ENCODE assay signal across 24 cellular contexts in genomic region chr2:71254776-71255175, GRCh38.
"Had no signal": no experiment of that assay in that cellular context is flagged by ENCODE, and none has a peak within 500 bp of the region (broad histone marks: within the 10 kb centered on the region; RNA-seq: fewer than 3 reads in every experiment).

No MANE protein-coding gene starts in this region.

- H3K27ac ChIP-seq: KMS-11, SJCRH30, SK-N-MC had no signal

- H3K36me3 Mint-ChIP-seq: IgD-negative memory B cell had no signal

- DNase-seq: Kasumi-1; MV-4-11; NCI-H1048; NCI-H1105; NCI-H1417; NCI-H1436 treated with DMSO at 0.1 percent for 48 hours; NCI-H1694; NCI-H187 treated with DMSO at 0.1 percent for 48 hours; NCI-H2029 treated with DMSO at 0.1 percent for 48 hours; NCI-H2171 treated with DMSO at 0.1 percent for 48 hours; NCI-H345; NCI-H446 treated with DMSO at 0.1 percent for 48 hours; NCI-H510A treated with DMSO at 0.1 percent for 48 hours; NCI-H526; NK-92 treated with Interleukin-12 subunit alpha and Interleukin-12 subunit beta, amount 100 ng/mL, for 24 hours; PC-3; SHP77 treated with DMSO at 0.1 percent for 48 hours; SJCRH30 had no signal

- H3K9ac ChIP-seq: KMS-11 had no signal

- H3K4me3 ChIP-seq: K562, SJCRH30, SK-N-MC had no signal

- H3K4me1 Mint-ChIP-seq: IgD-negative memory B cell had no signal

- H3K36me3 ChIP-seq: SJCRH30 had no signal

- ATAC-seq: K562, Panc1, PC-3, Right ventricle myocardium inferior had no signal

- H3K4me3 Mint-ChIP-seq: IgD-negative memory B cell had no signal

- H3K4me2 ChIP-seq: KMS-11 had no signal

- H3K27ac Mint-ChIP-seq: IgD-negative memory B cell had no signal
